Comparison of ENCODE assay signal across 8 cellular contexts in the genomic region with DNA sequence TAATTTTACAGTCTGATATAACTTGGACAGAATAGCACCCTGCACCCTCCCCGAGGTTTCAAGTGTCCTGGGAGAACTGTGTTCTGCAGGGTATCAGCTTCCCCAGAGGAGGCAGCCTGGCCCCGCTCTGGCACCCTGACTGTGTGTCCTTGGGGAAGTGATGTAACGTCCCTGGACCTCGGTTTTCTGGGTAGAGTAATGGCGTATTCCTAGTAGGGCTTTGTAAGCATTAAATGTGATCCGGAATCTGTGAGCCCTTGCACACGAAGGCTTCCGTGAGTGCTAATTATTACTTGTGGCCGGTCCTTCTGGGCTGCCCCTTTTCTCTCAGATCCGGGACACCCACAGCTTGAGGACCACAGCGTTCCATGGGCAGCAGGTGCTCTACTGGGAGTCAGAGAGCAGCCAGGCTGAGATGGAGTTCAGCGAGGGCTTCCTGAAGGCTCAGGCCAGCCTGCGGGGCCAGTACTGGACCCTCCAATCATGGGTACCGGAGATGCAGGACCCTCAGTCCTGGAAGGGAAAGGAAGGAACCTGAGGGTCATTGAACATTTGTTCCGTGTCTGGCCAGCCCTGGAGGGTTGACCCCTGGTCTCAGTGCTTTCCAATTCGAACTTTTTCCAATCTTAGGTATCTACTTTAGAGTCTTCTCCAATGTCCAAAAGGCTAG. TPM values are rescaled to one million over a fixed set of nuclear protein-coding genes. Genes with fewer than 3 reads are reported as not detected.
DNase-seq lines count a peak whose midpoint lies in the region; ATAC-seq and TF ChIP-seq lines count a peak whose summit lies in the region.

No MANE protein-coding gene starts in this region.

- 78% methylated on average over 16 of the region's 16 CpGs for WGBS in HUES64

- no peaks in the 10 kb centered on the region for H3K36me3 ChIP-seq in HUES64 (ENCODE audit: insufficient read depth, low read length)
- H3K36me3 ChIP-seq in adipocyte (ENCODE audit: control insufficient read depth, insufficient read depth, low read length, severe bottlenecking), result no peaks in the 10 kb centered on the region
- no peaks in the 10 kb centered on the region for H3K36me3 ChIP-seq in muscle layer of colon (ENCODE audit: insufficient read depth, low read length)

- ATAC-seq in GM18868 (IDR thresholded peaks at IDR 0.05; ENCODE audit: unreplicated experiment) (no peak), GM19351 (IDR thresholded peaks at IDR 0.05; ENCODE audit: unreplicated experiment) (no peak), GM18867 (IDR thresholded peaks at IDR 0.05; ENCODE audit: unreplicated experiment) (no peak)

- CTCF ChIA-PET in AG04450 (lab: Charles Lee), result interaction anchor here (0.8 to 1.5 kb wide), 2 partner anchors 14 to 28 kb away, joined by 3 to 6 read pairs; no protein-coding TSS in a partner anchor

- H3K4me3 ChIP-seq in AG04450 (ENCODE audit: low read depth, low read length) (peak overlapping the region; percentile 86), HUES64 (ENCODE audit: low read length) (peak overlapping the region; percentile 60), adipocyte (ENCODE audit: low read length) (peak overlapping the region; percentile 86), muscle layer of colon (ENCODE audit: low read depth in 1 of 2, low read length in 2 of 2) (peak overlapping the region in 1 of 2 donors; percentile 65)

- no peak for DNase-seq in AG04450 (ENCODE audit: low read depth, low spot score)
- no peak for DNase-seq in adipocyte (ENCODE audit: low read depth)
- DNase-seq in GM19238 (ENCODE audit: insufficient read length, low spot score), result no peak

- H3K27ac ChIP-seq in AG04450 (ENCODE audit: low read depth, low read length), result no peak overlapping the region
- H3K27ac ChIP-seq in HUES64 (ENCODE audit: low read depth, low read length), result no peak overlapping the region
- peak overlapping the region; percentile 3 for H3K27ac ChIP-seq in muscle layer of colon (ENCODE audit: low read depth, low read length)

- H3K27me3 ChIP-seq in AG04450 (ENCODE audit: control insufficient read depth, insufficient read depth, low read length) (peaks cover 4% of the 10 kb centered on the region), HUES64 (ENCODE audit: insufficient read depth, low read length) (0 out of 2 replicates have a peak, but pooled peaks cover 2% of the 10 kb centered on the region), adipocyte (replicated peaks; ENCODE audit: control insufficient read depth, insufficient read depth, low read length) (peaks cover 4% of the 10 kb centered on the region), muscle layer of colon (ENCODE audit: control insufficient read depth in 1 of 2, insufficient read depth in 2 of 2, low read length in 2 of 2) (no peaks in the 10 kb centered on the region)

- POLR2A ChIA-PET in AG04450 (lab: Yijun Ruan, JAX), result interaction anchor here (0.7 to 1.5 kb wide), 4 partner anchors 11 to 111 kb away, joined by 3 to 5 read pairs (median 4); partner anchors contain the start of genes MED22 and RPL7A

- H3K4me1 ChIP-seq in HUES64 (ENCODE audit: insufficient read depth, low read length), result peaks cover 12% of the 10 kb centered on the region
- peaks cover 10% of the 10 kb centered on the region for H3K4me1 ChIP-seq in adipocyte (ENCODE audit: control insufficient read depth, insufficient read depth, low read length)
- peaks cover 16% of the 10 kb centered on the region for H3K4me1 ChIP-seq in muscle layer of colon (ENCODE audit: insufficient read depth, low read length)

- H3K9me3 ChIP-seq in AG04450 (ENCODE audit: control insufficient read depth, insufficient read depth, low read length) (no peaks in the 10 kb centered on the region), HUES64 (ENCODE audit: insufficient read depth, low read depth, low read length) (no peaks in the 10 kb centered on the region), adipocyte (ENCODE audit: control insufficient read depth, low read length) (no peaks in the 10 kb centered on the region), muscle layer of colon (ENCODE audit: low read length) (no peaks in the 10 kb centered on the region)

- no peak for TF ChIP-seq CTCF in AG04450 (IDR thresholded peaks at IDR 0.05; ENCODE audit: low read depth, low read length)

- no peak overlapping the region for H3K9ac ChIP-seq in HUES64 (ENCODE audit: low read depth, low read length)
- H3K9ac ChIP-seq in adipocyte (ENCODE audit: low read length), result peak overlapping the region; percentile 22
- H3K9ac ChIP-seq in muscle layer of colon (ENCODE audit: low read length), result no peak overlapping the region

RNA-seq across cellular contexts. Expression of gene CACFD1, which starts 1.0 kb away (rescaled TPM):
- 9.2 and 10.3 TPM in 2 replicates for polyA plus RNA-seq in AG04450 (2011; rRNA removed)
- polyA minus RNA-seq in AG04450 (2011; rRNA and poly(A)+ RNA removed), result 7.3 and 10.2 TPM in 2 replicates
- polyA plus RNA-seq in HUES64 (2013, experiment 1 of 2), result 12.7 TPM
- 13.3 TPM for polyA plus RNA-seq in HUES64 (2013, experiment 2 of 2)

RNA-seq across cellular contexts. Expression of gene SLC2A6, which starts 20.1 kb away (rescaled TPM):
- 1.7 and 2.3 TPM in 2 replicates for polyA plus RNA-seq in AG04450 (2011; rRNA removed)
- 1.3 and 1.8 TPM in 2 replicates for polyA minus RNA-seq in AG04450 (2011; rRNA and poly(A)+ RNA removed)
- polyA plus RNA-seq in HUES64 (2013, experiment 1 of 2), result 15.8 TPM
- polyA plus RNA-seq in HUES64 (2013, experiment 2 of 2), result 13.8 TPM

RNA-seq across cellular contexts. Expression of gene ADAMTS13, which starts 36.6 kb away (rescaled TPM):
- 0.86 and 0.94 TPM in 2 replicates for polyA plus RNA-seq in AG04450 (2011; rRNA removed)
- 0.61 and 0.92 TPM in 2 replicates for polyA minus RNA-seq in AG04450 (2011; rRNA and poly(A)+ RNA removed)
- 2.3 TPM for polyA plus RNA-seq in HUES64 (2013, experiment 1 of 2)
- 4.4 TPM for polyA plus RNA-seq in HUES64 (2013, experiment 2 of 2)

RNA-seq across cellular contexts. Expression of gene REXO4, which starts 41.0 kb away (rescaled TPM):
- 19.4 and 21.0 TPM in 2 replicates for polyA plus RNA-seq in AG04450 (2011; rRNA removed)
- polyA minus RNA-seq in AG04450 (2011; rRNA and poly(A)+ RNA removed), result 16.1 and 17.1 TPM in 2 replicates
- polyA plus RNA-seq in HUES64 (2013, experiment 1 of 2), result 27.1 TPM
- polyA plus RNA-seq in HUES64 (2013, experiment 2 of 2), result 23.2 TPM
